In the genomic region with DNA sequence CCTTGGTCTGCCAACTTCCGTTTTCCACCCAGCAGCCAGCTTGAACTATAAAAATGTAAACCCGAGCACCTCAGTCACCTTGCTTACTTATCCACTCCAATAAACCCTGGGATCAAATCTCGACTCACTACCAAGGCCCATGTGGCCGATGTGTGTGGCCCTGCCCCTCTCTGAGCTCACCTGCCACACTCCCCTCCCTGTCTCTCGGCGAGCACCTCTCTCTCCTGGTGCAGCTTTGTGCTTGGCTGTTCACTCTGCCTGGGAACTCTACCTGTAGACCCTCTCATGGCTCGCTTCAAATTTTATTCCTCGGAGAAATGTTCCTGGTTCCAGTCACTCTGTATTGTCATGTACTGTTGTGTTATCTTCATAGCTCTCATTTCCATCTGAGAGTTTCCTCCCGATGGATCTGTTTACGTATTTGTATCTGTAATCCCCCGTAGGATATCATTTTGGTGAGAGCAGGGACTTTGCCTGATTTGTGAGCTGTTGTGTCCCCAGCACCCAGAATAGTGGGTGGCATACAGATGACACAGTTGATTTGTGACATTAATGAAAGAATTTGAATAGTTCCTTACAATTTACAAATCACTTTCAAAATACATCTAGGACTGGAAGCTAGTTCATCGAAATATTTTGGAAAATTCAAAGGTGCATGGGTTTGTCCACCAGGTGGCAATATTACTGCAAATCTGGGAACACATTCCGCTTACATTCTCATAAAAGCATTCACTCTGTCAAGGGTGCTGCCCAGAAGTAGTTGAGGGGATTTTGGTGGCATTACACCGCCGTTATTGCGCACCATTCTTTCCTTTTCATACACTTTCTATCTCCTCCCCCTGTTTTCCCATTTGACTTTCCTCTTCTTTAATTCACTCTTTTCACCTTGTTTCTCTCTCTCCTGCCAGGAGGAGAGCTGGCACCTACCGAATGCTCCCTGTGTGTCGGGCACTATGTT, we compare ENCODE assay signal across 8 cellular contexts.
A peak's percentile ranks its signal among the peaks of the same experiment; 100 is the strongest.
DNase-seq lines count a peak whose midpoint lies in the region; ATAC-seq and TF ChIP-seq lines count a peak whose summit lies in the region.

No MANE protein-coding gene starts in this region.

- no peaks in the 10 kb centered on the region for H3K9me3 ChIP-seq in ascending aorta

- H3K4me1 ChIP-seq in ascending aorta: peaks cover 0 to 5% of the 10 kb centered on the region in 2 donors

- intact Hi-C loops in ascending aorta (cut with DNase I): loop anchor here (1.0 to 2.0 kb wide), 2 partner anchors 35 to 310 kb away; no protein-coding TSS in a partner anchor

- TF ChIP-seq CTCF in AG09319 (IDR thresholded peaks at IDR 0.05; ENCODE audit: low read depth, low read length): peak; percentile 68
- peak; percentile 28 to 70 (median 64) for TF ChIP-seq CTCF in ascending aorta (IDR thresholded peaks at IDR 0.05)

- H3K36me3 ChIP-seq in ascending aorta: no peaks in the 10 kb centered on the region

- ATAC-seq in GM19035 (IDR thresholded peaks at IDR 0.05; ENCODE audit: unreplicated experiment): peak; percentile 55
- ATAC-seq in HG03139 (IDR thresholded peaks at IDR 0.05; ENCODE audit: unreplicated experiment): no peak
- no peak for ATAC-seq in HG03432 (IDR thresholded peaks at IDR 0.05; ENCODE audit: unreplicated experiment)

- no peak overlapping the region for H3K4me3 ChIP-seq in ascending aorta

- DNase-seq in AG09319 (ENCODE audit: extremely low read depth, low read depth): no peak
- peak; percentile 73 for DNase-seq in NCI-H2227 (lab: John Stamatoyannopoulos, UW; ENCODE audit: unreplicated experiment)
- no peak for DNase-seq in ascending aorta (ENCODE audit: low spot score in 2 of 2)
- DNase-seq in iPS-NIHi11 (ENCODE audit: low spot score): peak; percentile 69
- DNase-seq in stromal cell of bone marrow (ENCODE audit: low read depth): peak; percentile 45

- H3K27ac ChIP-seq in ascending aorta: no peak overlapping the region

- no peaks in the 10 kb centered on the region for H3K27me3 ChIP-seq in ascending aorta

Comparison
In these comparisons a context has a peak if more than half of its experiments do, and no peak if none do; other contexts are left out.
1. DNase-seq: peak in NCI-H2227 (single experiment), iPS-NIHi11 (single experiment) and stromal cell of bone marrow (single experiment); none in AG09319 (single experiment) and ascending aorta (0 of 2).